Comparison of ENCODE assay signal across 8 cellular contexts in the genomic region with DNA sequence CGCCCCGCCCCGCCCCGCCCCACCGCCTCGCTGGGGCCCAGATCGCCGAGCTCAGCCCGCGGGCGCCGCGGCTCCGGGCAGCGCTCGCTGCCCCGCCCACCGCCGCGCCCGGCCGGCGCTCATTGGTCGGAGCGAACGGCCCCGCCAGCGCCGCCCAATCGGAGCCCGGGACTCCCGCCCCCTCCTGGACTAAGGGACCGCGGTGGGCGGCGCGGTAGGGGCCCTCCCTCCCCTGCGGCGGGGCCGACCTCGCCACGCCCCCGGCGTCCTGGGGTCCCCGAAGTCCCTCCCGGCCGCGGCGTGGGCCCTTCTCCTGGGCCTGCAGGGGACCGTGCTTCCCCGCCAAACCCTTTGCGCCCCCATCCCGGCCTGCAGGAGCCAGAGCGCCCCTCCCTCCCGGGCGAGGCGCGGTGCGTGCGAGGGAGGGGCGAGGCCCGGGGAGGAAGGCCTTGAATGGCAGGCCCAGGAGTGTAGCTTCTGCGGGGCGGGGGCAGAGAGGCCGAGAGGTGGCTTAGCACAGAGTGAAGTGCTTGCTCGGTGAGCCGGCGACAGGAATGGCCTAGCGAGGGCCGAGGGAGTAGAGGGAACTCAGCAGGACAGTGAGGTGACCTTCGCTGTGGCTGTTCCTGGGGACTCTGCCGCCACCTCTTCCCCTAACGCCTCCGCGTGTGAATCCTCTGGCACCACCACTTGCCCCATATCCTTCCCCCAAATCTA. TPM values are rescaled to one million over a fixed set of nuclear protein-coding genes. Genes with fewer than 3 reads are reported as not detected.
DNase-seq lines count a peak whose midpoint lies in the region; ATAC-seq, FAIRE-seq and TF ChIP-seq lines count a peak whose summit lies in the region.

A gene (minus strand): TSS at position 51 of the 717 bp plus-strand sequence. CDS start 7,366 bp downstream, outside the sequence.

- H3K9me3 ChIP-seq in neuronal stem cell (replicated peaks in 1 of 2; ENCODE audit: control insufficient read depth in 2 of 2, insufficient read depth in 1 of 2, low read depth in 1 of 2, low read length in 2 of 2) = no peaks in the 10 kb centered on the region
- no peaks in the 10 kb centered on the region for H3K9me3 ChIP-seq in subcutaneous abdominal adipose tissue (ENCODE audit: control insufficient read depth in 5 of 5, low read length in 5 of 5)

- H3K79me2 ChIP-seq in KMS-11 (ENCODE audit: insufficient read depth, low read depth) = no peaks in the 10 kb centered on the region

- H2AK5ac ChIP-seq in neuronal stem cell (ENCODE audit: low read depth, low read length) = peak within 1 kb of the TSS; percentile 25

- peak within 1 kb of the TSS; percentile 82 for H3K23ac ChIP-seq in neuronal stem cell (ENCODE audit: low read depth, low read length, poor library complexity)

- H2BK15ac ChIP-seq in neuronal stem cell (ENCODE audit: low read length) = peak within 1 kb of the TSS; percentile 99

- peak; percentile 80 for ATAC-seq in GM21737 (IDR thresholded peaks at IDR 0.05; ENCODE audit: unreplicated experiment)

- H2BK5ac ChIP-seq in neuronal stem cell (ENCODE audit: low read length) = peak within 1 kb of the TSS; percentile 43

- no peak for FAIRE-seq in frontal cortex (lab: Jason Lieb, UNC)

- no peak within 1 kb of the TSS for H3K9ac ChIP-seq in KMS-11
- H3K9ac ChIP-seq in neuronal stem cell (ENCODE audit: low read depth, low read length, poor library complexity) = peak within 1 kb of the TSS; percentile 92
- H3K9ac ChIP-seq in subcutaneous abdominal adipose tissue (ENCODE audit: low read length in 5 of 5) = peak within 1 kb of the TSS; percentile 8 to 72 (median 69)

- TF ChIP-seq CTCF in KMS-11 (conservative IDR thresholded peaks at IDR 0.05; ENCODE audit: low read depth, low read length) = no peak

- H3K14ac ChIP-seq in neuronal stem cell (ENCODE audit: low read length) = peak within 1 kb of the TSS; percentile 49

- peak within 1 kb of the TSS; percentile 45 for H3K4me2 ChIP-seq in KMS-11
- peak within 1 kb of the TSS; percentile 98 for H3K4me2 ChIP-seq in neuronal stem cell (ENCODE audit: insufficient read depth, low read length, poor library complexity, severe bottlenecking)

- H3K4me1 ChIP-seq in KMS-11 (ENCODE audit: low read depth, poor library complexity, severe bottlenecking) = peaks cover 4% of the 10 kb centered on the region
- H3K4me1 ChIP-seq in neuronal stem cell (ENCODE audit: control insufficient read depth in 2 of 2, insufficient read depth in 1 of 2, low read depth in 1 of 2, low read length in 2 of 2) = peaks cover 16 to 23% of the 10 kb centered on the region in 2 donors
- peaks cover 6 to 70% (median 63%) of the 10 kb centered on the region in 5 donors for H3K4me1 ChIP-seq in subcutaneous abdominal adipose tissue (ENCODE audit: control insufficient read depth in 5 of 5, insufficient read depth in 5 of 5, low read length in 5 of 5)

- no peaks in the 10 kb centered on the region for H3K27me3 ChIP-seq in KMS-11 (ENCODE audit: insufficient read depth, low read depth)
- peaks cover 0 to 45% (median 3%) of the 10 kb centered on the region in 3 experiments for H3K27me3 ChIP-seq in neuronal stem cell (ENCODE audit: control insufficient read depth in 3 of 3, insufficient read depth in 3 of 3, low read depth in 1 of 3, low read length in 3 of 3)
- peaks cover 0 to 6% (median 0%) of the 10 kb centered on the region in 5 donors for H3K27me3 ChIP-seq in subcutaneous abdominal adipose tissue (ENCODE audit: control insufficient read depth in 5 of 5, insufficient read depth in 4 of 5, low read length in 5 of 5)

- H4K20me1 ChIP-seq in KMS-11 (ENCODE audit: insufficient read depth) = no peaks in the 10 kb centered on the region

- no peaks in the 10 kb centered on the region for H3K79me1 ChIP-seq in neuronal stem cell (ENCODE audit: low read depth, low read length)

- H2BK12ac ChIP-seq in neuronal stem cell (ENCODE audit: low read length) = peak within 1 kb of the TSS; percentile 87

- H3K4me3 ChIP-seq in KMS-11 (IDR thresholded peaks at IDR 0.05; ENCODE audit: insufficient read depth, low read depth, low read length) (no peak within 1 kb of the TSS), neuronal stem cell (ENCODE audit: low read length in 2 of 2) (peak within 1 kb of the TSS; percentile 60 to 89), subcutaneous abdominal adipose tissue (ENCODE audit: low read depth in 1 of 5, low read length in 5 of 5) (peak within 1 kb of the TSS; percentile 58 to 74 (median 66))

- no CpG with 5 or more reads among the region's 75 CpGs for WGBS in neuronal stem cell (ENCODE audit: extremely low coverage in 2 of 2, insufficient read length in 2 of 2, insufficient replicate concordance in 1 of 2), 2 donors

- peak within 1 kb of the TSS; percentile 72 for H4K8ac ChIP-seq in neuronal stem cell (ENCODE audit: low read depth, low read length)

- H3K36me3 ChIP-seq in KMS-11 (ENCODE audit: insufficient read depth) = no peaks in the 10 kb centered on the region
- H3K36me3 ChIP-seq in neuronal stem cell (replicated peaks in 1 of 2; ENCODE audit: control insufficient read depth in 2 of 2, insufficient read depth in 2 of 2, low read length in 2 of 2) = no peaks in the 10 kb centered on the region
- no peaks in the 10 kb centered on the region for H3K36me3 ChIP-seq in subcutaneous abdominal adipose tissue (ENCODE audit: control insufficient read depth in 5 of 5, insufficient read depth in 5 of 5, low read length in 5 of 5)

- H2AFZ ChIP-seq in KMS-11 (ENCODE audit: low read depth) (peak within 1 kb of the TSS; percentile 69), neuronal stem cell (ENCODE audit: low read length) (peak within 1 kb of the TSS; percentile 99)

- H3K18ac ChIP-seq in neuronal stem cell (ENCODE audit: low read length) = peak within 1 kb of the TSS; percentile 98

- DNase-seq in EH (ENCODE audit: low read depth) (peak; percentile 86), SHP77 treated with DMSO at 0.1 percent for 48 hours (lab: John Stamatoyannopoulos, UW) (peak; percentile 92), activated gamma-delta T cell treated with Interleukin-2 at 50 U/mL for 16 hours (peak; percentile 88), frontal cortex (ENCODE audit: low spot score in 2 of 2) (peak; percentile 97), neuronal stem cell (ENCODE audit: low spot score) (peak; percentile 88)

- H3K4ac ChIP-seq in neuronal stem cell (ENCODE audit: low read length) = no peak within 1 kb of the TSS

- H2BK120ac ChIP-seq in neuronal stem cell (ENCODE audit: low read depth, low read length) = peak within 1 kb of the TSS; percentile 66

- H3K27ac ChIP-seq in KMS-11 (no peak within 1 kb of the TSS), neuronal stem cell (replicated peaks; ENCODE audit: low read length) (peak within 1 kb of the TSS; percentile 59), subcutaneous abdominal adipose tissue (ENCODE audit: low read depth, low read length) (peak within 1 kb of the TSS; percentile 23)

- no peak within 1 kb of the TSS for H4K91ac ChIP-seq in neuronal stem cell (ENCODE audit: low read depth, low read length, poor library complexity)

RNA-seq across cellular contexts. Expression of the gene that starts here (rescaled TPM):
- 9.0 TPM for total RNA-seq in frontal cortex
- polyA plus RNA-seq in neuronal stem cell (2013, experiment 1 of 2) = 4.8 TPM
- 5.0 TPM for polyA plus RNA-seq in neuronal stem cell (2013, experiment 2 of 2)
